ENCODE assay signal across 20 cellular contexts in genomic region chr6:82216549-82216948, GRCh38. TPM values are rescaled to one million over a fixed set of nuclear protein-coding genes. Genes with fewer than 3 reads are reported as not detected.
DNase-seq lines count a peak whose midpoint lies in the region; ATAC-seq lines count a peak whose summit lies in the region.
"Had no signal": no experiment of that assay in that cellular context is flagged by ENCODE, and none has a peak within 500 bp of the region (broad histone marks: within the 10 kb centered on the region; RNA-seq: fewer than 3 reads in every experiment).

No MANE protein-coding gene starts in this region.

- H3K27me3 Mint-ChIP-seq in dendritic cell treated with granulocyte-macrophage colony-stimulating factor and Interleukin-4, amounts not matched to agents 40 ng/mL and 50 ng/mL, for 4 days, result no peaks in the 10 kb centered on the region
- H3K27me3 Mint-ChIP-seq in activated CD4-positive, alpha-beta T cell treated with anti-CD3 and anti-CD28 coated beads for 36 hours, result no peaks in the 10 kb centered on the region

- H3K27ac Mint-ChIP-seq in dendritic cell treated with granulocyte-macrophage colony-stimulating factor and Interleukin-4, amounts not matched to agents 40 ng/mL and 50 ng/mL, for 4 days, result peak overlapping the region; percentile 79
- no peak overlapping the region for H3K27ac Mint-ChIP-seq in activated CD4-positive, alpha-beta T cell treated with anti-CD3 and anti-CD28 coated beads for 36 hours
- H3K27ac Mint-ChIP-seq: GM23338 had no signal

- intact Hi-C loops in dendritic cell treated with granulocyte-macrophage colony-stimulating factor and Interleukin-4, amounts not matched to agents 40 ng/mL and 50 ng/mL, for 4 days (cut with micrococcal nuclease), result no loop called here
- intact Hi-C loops in activated CD4-positive, alpha-beta T cell treated with anti-CD3 and anti-CD28 coated beads for 36 hours (cut with DNase I, micrococcal nuclease), result no loop called here

- H3K4me1 Mint-ChIP-seq in dendritic cell treated with granulocyte-macrophage colony-stimulating factor and Interleukin-4, amounts not matched to agents 40 ng/mL and 50 ng/mL, for 4 days (ENCODE audit: low read depth), result peaks cover 18% of the 10 kb centered on the region
- peaks cover 10% of the 10 kb centered on the region for H3K4me1 Mint-ChIP-seq in activated CD4-positive, alpha-beta T cell treated with anti-CD3 and anti-CD28 coated beads for 36 hours
- H3K4me1 Mint-ChIP-seq: GM23338 had no signal

- H3K36me3 Mint-ChIP-seq in dendritic cell treated with granulocyte-macrophage colony-stimulating factor and Interleukin-4, amounts not matched to agents 40 ng/mL and 50 ng/mL, for 4 days (ENCODE audit: low read depth), result peaks cover 85% of the 10 kb centered on the region
- peaks cover 47% of the 10 kb centered on the region for H3K36me3 Mint-ChIP-seq in activated CD4-positive, alpha-beta T cell treated with anti-CD3 and anti-CD28 coated beads for 36 hours (ENCODE audit: low read depth)

- DNase-seq in NCI-H345 treated with DMSO at 0.1 percent for 48 hours (lab: John Stamatoyannopoulos, UW; ENCODE audit: unreplicated experiment) (no peak), NCI-H524 treated with DMSO at 0.1 percent for 48 hours (lab: John Stamatoyannopoulos, UW) (no peak), DMS114 treated with DMSO at 0.1 percent for 48 hours (lab: John Stamatoyannopoulos, UW; ENCODE audit: unreplicated experiment) (no peak)
- DNase-seq in activated CD4-positive, alpha-beta T cell treated with anti-CD3 and anti-CD28 coated beads for 36 hours, result no peak
- DNase-seq: BE2C; dermis blood vessel endothelial cell; islet precursor cell; lower lobe of right lung; NCI-H1105 treated with DMSO at 0.1 percent for 48 hours; NCI-H69; occipital lobe; SHP77; stimulated activated CD4-positive, alpha-beta T cell treated with anti-CD3 and anti-CD28 coated beads, Interleukin-12 subunit alpha, Interleukin-12 subunit beta, amount 100 ng/mL, for 4 hours; stimulated activated CD8-positive, alpha-beta memory T cell treated with anti-CD3 and anti-CD28 coated beads, Interleukin-4, amount 100 ng/mL, for 48 hours; T-helper 1 cell had no signal

- CTCF ChIA-PET in activated CD4-positive, alpha-beta T cell treated with anti-CD3 and anti-CD28 coated beads for 36 hours (lab: Charles Lee), result no interaction called here

- no peaks in the 10 kb centered on the region for H3K9me3 Mint-ChIP-seq in dendritic cell treated with granulocyte-macrophage colony-stimulating factor and Interleukin-4, amounts not matched to agents 40 ng/mL and 50 ng/mL, for 4 days
- no peaks in the 10 kb centered on the region for H3K9me3 Mint-ChIP-seq in activated CD4-positive, alpha-beta T cell treated with anti-CD3 and anti-CD28 coated beads for 36 hours (ENCODE audit: low read depth)
- H3K9me3 Mint-ChIP-seq: GM23338 had no signal

- POLR2A ChIA-PET in activated CD4-positive, alpha-beta T cell treated with anti-CD3 and anti-CD28 coated beads for 36 hours (lab: Charles Lee), result no interaction called here

- ATAC-seq in GM18867 (IDR thresholded peaks at IDR 0.05; ENCODE audit: unreplicated experiment) (peak; percentile 11), GM21576 (IDR thresholded peaks at IDR 0.05; ENCODE audit: unreplicated experiment) (peak; percentile 2), HG03196 (IDR thresholded peaks at IDR 0.05; ENCODE audit: unreplicated experiment) (peak; percentile 22)
- no peak for ATAC-seq in activated CD4-positive, alpha-beta T cell treated with anti-CD3 and anti-CD28 coated beads for 36 hours
- ATAC-seq: GM23338, lower lobe of right lung had no signal

- H3K4me3 Mint-ChIP-seq in dendritic cell treated with granulocyte-macrophage colony-stimulating factor and Interleukin-4, amounts not matched to agents 40 ng/mL and 50 ng/mL, for 4 days, result no peak overlapping the region
- H3K4me3 Mint-ChIP-seq in activated CD4-positive, alpha-beta T cell treated with anti-CD3 and anti-CD28 coated beads for 36 hours, result no peak overlapping the region
- H3K4me3 Mint-ChIP-seq: GM23338 had no signal

RNA-seq across cellular contexts. Expression of gene IBTK, which starts 31.0 kb away (rescaled TPM):
- 10 to 100 TPM; 28.6 to 29.5 TPM for total RNA-seq in activated CD4-positive, alpha-beta T cell treated with anti-CD3 and anti-CD28 coated beads for 36 hours
